ENCODE assay signal across 13 cellular contexts in the genomic region with DNA sequence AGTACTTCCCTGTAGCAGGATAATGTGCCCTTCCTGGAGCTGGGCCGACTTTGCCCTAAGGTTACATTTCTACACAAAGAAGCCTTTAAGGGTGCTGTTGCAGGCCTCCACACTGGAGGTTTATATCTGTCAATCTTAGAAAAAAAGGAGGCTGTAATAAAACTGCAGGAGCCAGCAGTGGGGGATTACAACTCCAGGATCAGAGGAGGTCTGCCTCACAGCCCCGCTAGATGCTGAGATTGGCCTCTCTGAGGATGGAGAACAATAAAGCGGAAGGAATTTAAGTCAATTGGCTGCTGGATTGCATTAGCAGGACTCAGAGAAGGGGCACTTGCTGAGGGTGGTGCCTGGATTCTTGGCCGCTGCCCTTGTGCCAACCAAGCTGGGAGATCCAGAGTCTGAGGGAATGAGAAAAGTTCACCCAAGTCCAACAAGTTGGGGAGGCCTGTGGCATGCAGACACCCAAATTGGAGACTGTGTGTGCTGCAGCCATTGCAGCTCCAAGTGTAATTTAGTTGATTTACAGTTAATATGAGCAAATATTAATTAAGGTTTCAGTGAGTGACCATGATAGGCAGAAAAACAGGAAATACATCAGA.
DNase-seq lines count a peak whose midpoint lies in the region; ATAC-seq, FAIRE-seq and TF ChIP-seq lines count a peak whose summit lies in the region.
"Had no signal": no experiment of that assay in that cellular context is flagged by ENCODE, and none has a peak within 500 bp of the region (broad histone marks: within the 10 kb centered on the region; RNA-seq: fewer than 3 reads in every experiment).

No MANE protein-coding gene starts in this region.

- FAIRE-seq in H54 (lab: Jason Lieb, UNC), result no peak
- FAIRE-seq: A549 had no signal

- WGBS in stomach, 5 donors, result 80 to 88% (median 82%) methylated on average over 4 of the region's 4 CpGs

- H3K9me3 ChIP-seq in T-helper 17 cell (ENCODE audit: control insufficient read depth, low read length, poor library complexity, severe bottlenecking) (no peaks in the 10 kb centered on the region), stomach (no peaks in the 10 kb centered on the region)
- H3K9me3 ChIP-seq: A549 had no signal

- no peak for TF ChIP-seq POLR2A in stomach (IDR thresholded peaks at IDR 0.05)
- TF ChIP-seq POLR2A in H54 (IDR thresholded peaks at IDR 0.05; ENCODE audit: low read depth, low read length), result no peak

- peak overlapping the region; percentile 16 for H3K27ac Mint-ChIP-seq in T-helper 17 cell

- ATAC-seq in T-helper 17 cell, result no peak
- ATAC-seq: A549 had no signal

- H3K4me1 Mint-ChIP-seq in T-helper 17 cell, result peaks cover 23% of the 10 kb centered on the region

- H3K4me3 ChIP-seq in stomach, result no peak overlapping the region
- H3K4me3 ChIP-seq: A549, lung had no signal

- H3K36me3 Mint-ChIP-seq in T-helper 17 cell (ENCODE audit: low read depth), result peaks cover 4% of the 10 kb centered on the region

- TF ChIP-seq CTCF in stomach (IDR thresholded peaks at IDR 0.05), result no peak

- H3K27ac ChIP-seq in layer of hippocampus (ENCODE audit: low read depth, low read length) (peak overlapping the region; percentile 96), stomach (peak overlapping the region in 4 of 5 donors; percentile 85 to 90 (median 88))

- H3K27me3 ChIP-seq in layer of hippocampus (ENCODE audit: control insufficient read depth, insufficient read depth, low read length), result no peaks in the 10 kb centered on the region
- H3K27me3 ChIP-seq in stomach, result no peaks in the 10 kb centered on the region

- H3K36me3 ChIP-seq in stomach, result no peaks in the 10 kb centered on the region

- peaks cover 24 to 63% (median 49%) of the 10 kb centered on the region in 4 donors for H3K4me1 ChIP-seq in stomach

- H3K4me3 Mint-ChIP-seq in T-helper 17 cell, result peak overlapping the region; percentile 95

- no peak for TF ChIP-seq EP300 in stomach (IDR thresholded peaks at IDR 0.05)

- peak; percentile 12 for DNase-seq in NCI-H82 (lab: John Stamatoyannopoulos, UW)
- DNase-seq in NCI-H82 treated with DMSO at 0.1 percent for 48 hours (lab: John Stamatoyannopoulos, UW; ENCODE audit: unreplicated experiment), result no peak
- no peak for DNase-seq in T-helper 17 cell
- DNase-seq in stomach, result no peak
- DNase-seq in effector CD4-positive, alpha-beta T cell, result no peak
- no peak for DNase-seq in H54 (ENCODE audit: insufficient read length, low spot score)
- no peak for DNase-seq in AG08396 (ENCODE audit: low spot score)
- DNase-seq: NCI-H2081 treated with DMSO at 0.1 percent for 48 hours; stimulated activated CD4-positive, alpha-beta T cell treated with anti-CD3 and anti-CD28 coated beads, Interleukin-4, amount 100 ng/mL, for 24 hours; SW 1271 had no signal

- intact Hi-C loops in stomach (cut with DNase I; ENCODE audit: low total_unique reads), result loop anchor here (5.0 kb wide), 1 partner anchor 98 kb away; a partner anchor contains a TSS

- no peaks in the 10 kb centered on the region for H3K27me3 Mint-ChIP-seq in T-helper 17 cell
